In the genomic region with DNA sequence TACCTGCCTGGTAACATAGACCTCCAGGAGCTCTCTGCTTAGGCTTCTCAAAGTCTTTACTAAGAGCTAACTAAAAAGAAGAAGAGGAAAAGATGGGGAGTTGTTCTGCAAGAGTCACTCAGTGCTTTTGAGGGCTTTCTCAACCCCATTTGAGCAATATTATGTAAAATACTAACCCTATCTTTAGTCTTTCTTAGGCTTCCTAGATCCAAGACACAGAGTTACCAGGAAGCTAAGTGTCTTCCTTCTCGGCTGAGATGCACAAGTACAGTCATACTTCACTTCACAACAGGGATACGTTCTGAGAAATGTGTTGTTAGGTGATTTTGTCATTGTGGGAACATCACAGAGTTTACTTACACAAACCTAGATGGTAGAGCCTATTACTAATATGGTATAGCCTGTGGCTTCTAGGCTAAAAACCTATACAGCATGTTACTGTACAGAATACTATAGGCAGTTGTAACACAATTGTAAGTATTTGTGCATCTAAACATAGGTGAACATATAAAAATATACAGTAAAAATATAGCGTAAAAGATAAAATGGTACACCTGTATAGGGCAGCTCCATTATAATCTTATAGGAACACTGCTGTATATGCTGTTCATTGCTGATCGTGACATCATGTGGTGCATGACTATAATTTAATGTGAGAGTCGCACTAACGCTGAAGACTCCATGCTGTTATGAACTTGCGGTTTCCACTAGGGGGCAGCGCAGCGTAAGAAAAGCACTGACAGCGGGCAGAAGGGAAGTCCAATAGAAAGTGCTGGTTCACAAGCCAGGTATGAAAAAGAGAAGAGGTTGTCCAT, we compare ENCODE assay signal across 7 cellular contexts. TPM values are rescaled to one million over a fixed set of nuclear protein-coding genes. Genes with fewer than 3 reads are reported as not detected.
A peak's percentile ranks its signal among the peaks of the same experiment; 100 is the strongest.
DNase-seq lines count a peak whose midpoint lies in the region; ATAC-seq and TF ChIP-seq lines count a peak whose summit lies in the region.

No MANE protein-coding gene starts in this region.

- intact Hi-C loops in right cardiac atrium (cut with DNase I): loop anchor here (2.0 to 10.0 kb wide), 5 partner anchors 97 to 389 kb away; no protein-coding TSS in a partner anchor
- intact Hi-C loops in sigmoid colon (cut with DNase I): loop anchor here (2.0 to 5.0 kb wide), 3 partner anchors 47 to 377 kb away; a partner anchor contains a TSS

- DNase-seq in NCI-H1694 (lab: John Stamatoyannopoulos, UW): peak; percentile 52
- DNase-seq in T-helper 2 cell: peak; percentile 51 to 93 (median 72)
- DNase-seq in anterior cingulate cortex (lab: John Stamatoyannopoulos, UW): peak in 56 of 58 donors; percentile 5 to 83 (median 52)
- peak; percentile 83 to 92 (median 90) for DNase-seq in right cardiac atrium
- DNase-seq in sigmoid colon: peak; percentile 91

- 18% methylated on average over 10 of the region's 10 CpGs for WGBS in right cardiac atrium
- 19% methylated on average over 10 of the region's 10 CpGs for WGBS in sigmoid colon, 2 donors

- ATAC-seq in GM18498 (IDR thresholded peaks at IDR 0.05; ENCODE audit: unreplicated experiment) (peak; percentile 80), HG02870 (IDR thresholded peaks at IDR 0.05; ENCODE audit: unreplicated experiment) (peak; percentile 62), right cardiac atrium (peak; percentile 94 to 95)

- H3K9me3 ChIP-seq in right cardiac atrium (ENCODE audit: control insufficient read depth, low read length): no peaks in the 10 kb centered on the region
- H3K9me3 ChIP-seq in sigmoid colon: no peaks in the 10 kb centered on the region

- H3K4me3 ChIP-seq in right cardiac atrium (ENCODE audit: low read length): no peak overlapping the region
- H3K4me3 ChIP-seq in sigmoid colon: no peak overlapping the region

- no peak for TF ChIP-seq POLR2A in sigmoid colon (IDR thresholded peaks at IDR 0.05)

- H3K27ac ChIP-seq in right cardiac atrium (ENCODE audit: low read length) (no peak overlapping the region), sigmoid colon (no peak overlapping the region)

- no peaks in the 10 kb centered on the region for H3K36me3 ChIP-seq in sigmoid colon

- TF ChIP-seq CTCF in sigmoid colon (IDR thresholded peaks at IDR 0.05): peak; percentile 79 to 89 (median 81)

- H3K27me3 ChIP-seq in right cardiac atrium (ENCODE audit: control insufficient read depth, insufficient read depth) (no peaks in the 10 kb centered on the region), sigmoid colon (no peaks in the 10 kb centered on the region)

- H3K4me1 ChIP-seq in right cardiac atrium (ENCODE audit: control insufficient read depth, insufficient read depth, low read length) (no peaks in the 10 kb centered on the region), sigmoid colon (no peaks in the 10 kb centered on the region)

- TF ChIP-seq EP300 in sigmoid colon (IDR thresholded peaks at IDR 0.05): no peak

RNA-seq across cellular contexts. Expression of a gene that starts 16.3 kb away (rescaled TPM):
- total RNA-seq in right cardiac atrium (under 1 TPM in 1 of 4 donors, not detected in 3; 0.15 TPM), sigmoid colon (not detected)
- polyA plus RNA-seq in right cardiac atrium (not detected), sigmoid colon (10 to 100 TPM in 1 of 3 donors, 1 to 10 TPM in 2; 2.4 to 26.9 (median 9.7) TPM)

RNA-seq across cellular contexts. Expression of a gene that starts 32.8 kb away (rescaled TPM):
- total RNA-seq in right cardiac atrium (not detected), sigmoid colon (not detected)
- polyA plus RNA-seq in right cardiac atrium (not detected), sigmoid colon (not detected)

RNA-seq across cellular contexts. Expression of a gene that starts 44.7 kb away (rescaled TPM):
- total RNA-seq in right cardiac atrium: 10 to 100 TPM in 3 of 4 donors, 1 to 10 TPM in 1; 9.4 to 13.0 (median 10.4) TPM
- polyA plus RNA-seq in right cardiac atrium: 4.4 TPM
- 10 to 100 TPM in 3 of 4 donors, 1 to 10 TPM in 1; 9.9 to 29.6 (median 13.2) TPM for total RNA-seq in sigmoid colon
- 10 to 100 TPM in 2 of 3 donors, 1 to 10 TPM in 1; 9.0 to 11.0 (median 10.6) TPM for polyA plus RNA-seq in sigmoid colon
